Comparison of ENCODE assay signal across 19 cellular contexts in the genomic region with DNA sequence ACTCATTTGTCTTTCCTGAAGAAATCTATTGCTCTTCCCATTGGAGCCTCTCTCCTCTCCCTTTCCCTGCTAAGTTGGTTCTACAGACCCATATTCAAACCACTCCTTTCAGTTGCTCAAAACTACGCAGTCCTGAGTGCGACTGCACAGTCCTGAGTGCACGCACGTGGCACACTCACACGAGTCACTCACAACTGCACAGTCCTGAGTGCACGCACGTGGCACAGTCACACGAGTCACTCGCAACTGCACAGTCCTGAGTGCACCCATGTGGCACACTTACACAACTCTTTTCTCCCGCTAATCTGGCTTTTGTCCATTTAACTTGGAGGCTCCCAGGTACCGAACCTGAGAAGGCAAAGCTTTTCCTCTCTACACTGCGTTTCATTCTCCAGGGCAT.
DNase-seq lines count a peak whose midpoint lies in the region; ATAC-seq, FAIRE-seq and TF ChIP-seq lines count a peak whose summit lies in the region.
"Had no signal": no experiment of that assay in that cellular context is flagged by ENCODE, and none has a peak within 500 bp of the region (broad histone marks: within the 10 kb centered on the region; RNA-seq: fewer than 3 reads in every experiment).

No MANE protein-coding gene starts in this region.

- no peak overlapping the region for H3K4me3 Mint-ChIP-seq in natural killer cell treated with Interleukin-12 subunit alpha and Interleukin-12 subunit beta and Interleukin-15 and Interleukin-18, amount 100 ng/mL, for 72 hours
- H3K4me3 Mint-ChIP-seq: CD4-positive, alpha-beta memory T cell; HFFc6 had no signal

- no peak overlapping the region for H3K9ac ChIP-seq in GM12878 (ENCODE audit: control insufficient read depth, insufficient read depth, low read length)

- POLR2A ChIA-PET in Panc1 (lab: Charles Lee), result no interaction called here
- POLR2A ChIA-PET in GM12878 (lab: Charles Lee), result no interaction called here

- BruUV-seq in Panc1 (replicated peaks; lab: Mats Ljungman, UMichigan) (no TSS peak), GM12878 (replicated peaks; lab: Mats Ljungman, UMichigan) (no TSS peak)

- no peaks in the 10 kb centered on the region for H3K36me3 Mint-ChIP-seq in natural killer cell treated with Interleukin-12 subunit alpha and Interleukin-12 subunit beta and Interleukin-15 and Interleukin-18, amount 100 ng/mL, for 72 hours

- SMC1A ChIA-PET in GM12878 (lab: Charles Lee; ENCODE audit: uncharacterized antibody, unreplicated experiment), result no interaction called here

- in situ Hi-C loops in Panc1 (cut with HindIII; ENCODE audit: low pct_unique_long_range_greater_than_20kb, low sequenced_read_pairs), result no loop called here
- in situ Hi-C loops in GM12878 (cut with MboI), result no loop called here

- H3K4me2 ChIP-seq in GM12878 (ENCODE audit: control insufficient read depth, insufficient read depth), result no peak overlapping the region

- 0 out of 2 replicates have a peak, but pooled peaks have one; percentile 42 for ATAC-seq in Panc1
- no peak for ATAC-seq in GM12878
- peak; percentile 48 to 55 for ATAC-seq in natural killer cell treated with Interleukin-12 subunit alpha and Interleukin-12 subunit beta and Interleukin-15 and Interleukin-18, amount 100 ng/mL, for 72 hours
- ATAC-seq in upper lobe of right lung, result peak; percentile 29
- no peak for ATAC-seq in heart right ventricle

- CTCF ChIA-PET in Panc1 (lab: Charles Lee) (no interaction called here), GM12878 (lab: Yijun Ruan, JAX) (no interaction called here)

- TF ChIP-seq POLR2A in GM12878 (IDR thresholded peaks at IDR 0.05; ENCODE audit: low read depth, low read length), result no peak

- no peaks in the 10 kb centered on the region for H3K9me3 ChIP-seq in Panc1 (ENCODE audit: control insufficient read depth, insufficient read depth, low read depth, low read length)
- H3K9me3 ChIP-seq in GM12878 (replicated peaks; ENCODE audit: control insufficient read depth, insufficient read depth, low read length), result no peaks in the 10 kb centered on the region
- no peaks in the 10 kb centered on the region for H3K9me3 ChIP-seq in upper lobe of right lung
- no peaks in the 10 kb centered on the region for H3K9me3 ChIP-seq in heart right ventricle
- H3K9me3 ChIP-seq: HAP-1 had no signal

- TF ChIP-seq CTCF in Panc1 (IDR thresholded peaks at IDR 0.05), result no peak
- no peak for TF ChIP-seq CTCF in GM12878 (IDR thresholded peaks at IDR 0.05 in 2 of 3, conservative IDR thresholded peaks at IDR 0.05 in 1 of 3; ENCODE audit: control insufficient read depth in 2 of 3, extremely low read depth in 1 of 3, insufficient read depth in 1 of 3, low read depth in 3 of 3, low read length in 3 of 3)
- TF ChIP-seq CTCF in upper lobe of right lung (IDR thresholded peaks at IDR 0.05), result no peak
- no peak for TF ChIP-seq CTCF in heart right ventricle (IDR thresholded peaks at IDR 0.05)

- DNase-seq in Panc1 (ENCODE audit: low read depth, low spot score) (no peak), GM12878 (ENCODE audit: low read depth, low spot score) (no peak), upper lobe of right lung (no peak), Kasumi-1 (lab: John Stamatoyannopoulos, UW) (no peak), HK-2 (ENCODE audit: unreplicated experiment) (no peak), heart right ventricle (no peak)
- DNase-seq in natural killer cell treated with Interleukin-12 subunit alpha and Interleukin-12 subunit beta and Interleukin-15 and Interleukin-18, amount 100 ng/mL, for 72 hours (ENCODE audit: low spot score), result no peak
- DNase-seq: C1 segment of cervical spinal cord; Calu3; CD4-positive, alpha-beta memory T cell; COR-L47; DMS53; DMS79 treated with DMSO at 0.1 percent for 48 hours; GF-D8; GOT3; HFFc6 had no signal

- H3K4me1 ChIP-seq in Panc1 (ENCODE audit: control insufficient read depth, insufficient read depth, low read length) (no peaks in the 10 kb centered on the region), GM12878 (ENCODE audit: control insufficient read depth, insufficient read depth, low read length) (no peaks in the 10 kb centered on the region), upper lobe of right lung (no peaks in the 10 kb centered on the region), heart right ventricle (no peaks in the 10 kb centered on the region)
- H3K4me1 ChIP-seq: HAP-1 had no signal

- H3K4me3 ChIP-seq in Panc1 (ENCODE audit: low read depth in 2 of 2, low read length in 2 of 2) (no peak overlapping the region), GM12878 (no peak overlapping the region), upper lobe of right lung (no peak overlapping the region), heart right ventricle (no peak overlapping the region)
- H3K4me3 ChIP-seq: HAP-1 had no signal

- RAD21 ChIA-PET in GM12878 (lab: Charles Lee; ENCODE audit: unreplicated experiment), result no interaction called here

- TF ChIP-seq EP300 in GM12878 (IDR thresholded peaks at IDR 0.05; ENCODE audit: borderline replicate concordance in 1 of 2, control insufficient read depth in 1 of 2, low read depth in 2 of 2, low read length in 2 of 2), result no peak

- H3K27ac ChIP-seq in Panc1 (ENCODE audit: low read length) (no peak overlapping the region), GM12878 (ENCODE audit: control insufficient read depth, insufficient read depth) (no peak overlapping the region), upper lobe of right lung (no peak overlapping the region), heart right ventricle (no peak overlapping the region)

- no peak overlapping the region for H3K27ac Mint-ChIP-seq in natural killer cell treated with Interleukin-12 subunit alpha and Interleukin-12 subunit beta and Interleukin-15 and Interleukin-18, amount 100 ng/mL, for 72 hours
- H3K27ac Mint-ChIP-seq: CD4-positive, alpha-beta memory T cell; HFFc6 had no signal

- no peaks in the 10 kb centered on the region for H4K20me1 ChIP-seq in GM12878 (ENCODE audit: control insufficient read depth, insufficient read depth)

- no peak for TF ChIP-seq RAD21 in GM12878 (IDR thresholded peaks at IDR 0.05; ENCODE audit: insufficient read depth, low read depth, low read length)

- no peaks in the 10 kb centered on the region for H3K79me2 ChIP-seq in GM12878 (ENCODE audit: control insufficient read depth, insufficient read depth, low read length)

- H3K4me1 Mint-ChIP-seq in natural killer cell treated with Interleukin-12 subunit alpha and Interleukin-12 subunit beta and Interleukin-15 and Interleukin-18, amount 100 ng/mL, for 72 hours (ENCODE audit: low read depth in 2 of 2), result no peaks in the 10 kb centered on the region
- H3K4me1 Mint-ChIP-seq: CD4-positive, alpha-beta memory T cell had no signal

- H3K27me3 ChIP-seq in Panc1 (ENCODE audit: control insufficient read depth, insufficient read depth, low read length) (peaks cover 5% of the 10 kb centered on the region), GM12878 (replicated peaks in 1 of 2; ENCODE audit: control insufficient read depth in 2 of 2, insufficient read depth in 2 of 2, low read length in 1 of 2) (no peaks in the 10 kb centered on the region), upper lobe of right lung (no peaks in the 10 kb centered on the region), heart right ventricle (no peaks in the 10 kb centered on the region)

- H3K9me3 Mint-ChIP-seq in natural killer cell treated with Interleukin-12 subunit alpha and Interleukin-12 subunit beta and Interleukin-15 and Interleukin-18, amount 100 ng/mL, for 72 hours, result no peaks in the 10 kb centered on the region
- H3K9me3 Mint-ChIP-seq: CD4-positive, alpha-beta memory T cell had no signal

- no peak overlapping the region for H2AFZ ChIP-seq in GM12878 (ENCODE audit: control insufficient read depth, low read depth, low read length)

- no peak for FAIRE-seq in GM12878 (lab: Jason Lieb, UNC)
- FAIRE-seq: GM12892, H54 had no signal

- intact Hi-C loops in Panc1 (cut with micrococcal nuclease; ENCODE audit: unreplicated experiment), result no loop called here
- intact Hi-C loops in GM12878 (cut with micrococcal nuclease; ENCODE audit: unreplicated experiment), result no loop called here
- intact Hi-C loops in upper lobe of right lung (cut with DNase I), result no loop called here
- intact Hi-C loops in heart right ventricle (cut with DNase I), result no loop called here

- H3K27me3 Mint-ChIP-seq in natural killer cell treated with Interleukin-12 subunit alpha and Interleukin-12 subunit beta and Interleukin-15 and Interleukin-18, amount 100 ng/mL, for 72 hours, result peaks cover 4 to 5% of the 10 kb centered on the region in 2 donors
- H3K27me3 Mint-ChIP-seq: CD4-positive, alpha-beta memory T cell had no signal

- WGBS in GM12878 (ENCODE audit: insufficient coverage, insufficient replicate concordance, low lambda C conversion rate, missing lambda C conversion rate), result 68% methylated on average over 12 of the region's 12 CpGs
- 93 to 94% methylated on average over 12 of the region's 12 CpGs for WGBS in heart right ventricle, 2 donors

- H3K36me3 ChIP-seq in Panc1 (ENCODE audit: control insufficient read depth, insufficient read depth, low read length) (no peaks in the 10 kb centered on the region), GM12878 (ENCODE audit: control insufficient read depth in 2 of 2, insufficient read depth in 2 of 2, low read length in 1 of 2) (no peaks in the 10 kb centered on the region), upper lobe of right lung (no peaks in the 10 kb centered on the region), heart right ventricle (no peaks in the 10 kb centered on the region)
- H3K36me3 ChIP-seq: HAP-1 had no signal

TF ChIP-seq in GM12878, 131 proteins besides CTCF, POLR2A, EP300 and RAD21:
- TF ChIP-seq, protein P1, sequence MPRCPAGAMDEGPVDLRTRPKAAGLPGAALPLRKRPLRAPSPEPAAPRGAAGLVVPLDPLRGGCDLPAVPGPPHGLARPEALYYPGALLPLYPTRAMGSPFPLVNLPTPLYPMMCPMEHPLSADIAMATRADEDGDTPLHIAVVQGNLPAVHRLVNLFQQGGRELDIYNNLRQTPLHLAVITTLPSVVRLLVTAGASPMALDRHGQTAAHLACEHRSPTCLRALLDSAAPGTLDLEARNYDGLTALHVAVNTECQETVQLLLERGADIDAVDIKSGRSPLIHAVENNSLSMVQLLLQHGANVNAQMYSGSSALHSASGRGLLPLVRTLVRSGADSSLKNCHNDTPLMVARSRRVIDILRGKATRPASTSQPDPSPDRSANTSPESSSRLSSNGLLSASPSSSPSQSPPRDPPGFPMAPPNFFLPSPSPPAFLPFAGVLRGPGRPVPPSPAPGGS (IDR thresholded peaks at IDR 0.05; ENCODE audit: borderline replicate concordance, insufficient read depth, low read depth, low read length, poor library complexity, severe bottlenecking), result peak; percentile 79
- TF ChIP-seq STAT3 (IDR thresholded peaks at IDR 0.05; ENCODE audit: low read depth, low read length), result no peak
- TF ChIP-seq TCF3 (IDR thresholded peaks at IDR 0.05; ENCODE audit: borderline replicate concordance, insufficient read depth, low read depth, low read length), result 0 out of 2 replicates have a peak, but pooled peaks have one; percentile 40
- TF ChIP-seq ZNF24 (IDR thresholded peaks at IDR 0.05), result no peak

Comparison
In these comparisons a context has a peak if more than half of its experiments do, and no peak if none do; other contexts are left out.
1. ATAC-seq: peak in Panc1 (single experiment), natural killer cell treated with Interleukin-12 subunit alpha and Interleukin-12 subunit beta and Interleukin-15 and Interleukin-18, amount 100 ng/mL, for 72 hours (2 of 2) and upper lobe of right lung (single experiment); none in GM12878 (single experiment) and heart right ventricle (0 of 8).